19 cellular contexts compared by ENCODE assay signal in genomic region chr16:81595676-81596292, GRCh38.
DNase-seq lines count a peak whose midpoint lies in the region; ATAC-seq and TF ChIP-seq lines count a peak whose summit lies in the region.
"Had no signal": no experiment of that assay in that cellular context is flagged by ENCODE, and none has a peak within 500 bp of the region (broad histone marks: within the 10 kb centered on the region; RNA-seq: fewer than 3 reads in every experiment).

No MANE protein-coding gene starts in this region.

- H3K4me3 Mint-ChIP-seq in CD4-positive, alpha-beta T cell = no peak overlapping the region
- H3K4me3 Mint-ChIP-seq in Caco-2 (ENCODE audit: unreplicated experiment) = no peak overlapping the region
- H3K4me3 Mint-ChIP-seq: activated naive CD4-positive, alpha-beta T cell treated with anti-CD3 and anti-CD28 coated beads, Interleukin-2, amount 10 ng/mL, durations not matched to agents 7 days and 5 days; brain had no signal

- BruUV-seq in Caco-2 (replicated peaks; lab: Mats Ljungman, UMichigan) = no TSS peak

- no peak overlapping the region for H3K27ac ChIP-seq in CD4-positive, alpha-beta T cell (ENCODE audit: low read depth, low read length)
- H3K27ac ChIP-seq: BLaER1, pancreas, WERI-Rb-1 had no signal

- H3K9me3 ChIP-seq in CD4-positive, alpha-beta T cell (ENCODE audit: control insufficient read depth, low read length) = no peaks in the 10 kb centered on the region
- no peaks in the 10 kb centered on the region for H3K9me3 ChIP-seq in Caco-2
- H3K9me3 ChIP-seq: BLaER1, pancreas had no signal

- POLR2A ChIA-PET in CD4-positive, alpha-beta T cell (lab: Charles Lee) = no interaction called here
- POLR2A ChIA-PET in Caco-2 (lab: Charles Lee) = no interaction called here

- H3K4me3 ChIP-seq in Caco-2 (ENCODE audit: low read depth, low read length) = no peak overlapping the region
- H3K4me3 ChIP-seq in astrocyte of the spinal cord (ENCODE audit: low read depth, low read length) = no peak overlapping the region
- H3K4me3 ChIP-seq: BLaER1, pancreas had no signal

- in situ Hi-C loops in astrocyte of the spinal cord (cut with HindIII; ENCODE audit: low sequenced_read_pairs) = no loop called here

- no peaks in the 10 kb centered on the region for H3K36me3 ChIP-seq in Caco-2 (ENCODE audit: control insufficient read depth, insufficient read depth, low read length)
- H3K36me3 ChIP-seq: pancreas, WERI-Rb-1 had no signal

- no peak for DNase-seq in CD4-positive, alpha-beta T cell
- DNase-seq in Caco-2 = no peak
- DNase-seq in astrocyte of the spinal cord (ENCODE audit: low read depth, low spot score) = peak; percentile 19
- peak; percentile 46 to 52 for DNase-seq in lung microvascular endothelial cell (ENCODE audit: low read depth in 2 of 2)
- no peak for DNase-seq in NOMO-1 treated with dmso at 0.1 percent for 144 hours (lab: John Stamatoyannopoulos, UW; ENCODE audit: unreplicated experiment)
- no peak for DNase-seq in NCI-H82 (lab: John Stamatoyannopoulos, UW)
- DNase-seq: activated naive CD4-positive, alpha-beta T cell treated with anti-CD3 and anti-CD28 coated beads, Interleukin-2, amount 10 ng/mL, durations not matched to agents 7 days and 5 days; DMS79; glutamatergic neuron; left ventricle myocardium superior; NCI-H524 treated with DMSO at 0.1 percent for 48 hours; pancreas; stimulated activated CD4-positive, alpha-beta T cell treated with anti-CD3 and anti-CD28 coated beads, Interleukin-4, amount 100 ng/mL, for 1 hour; WERI-Rb-1 had no signal

- ATAC-seq in CD4-positive, alpha-beta T cell (ENCODE audit: poor library complexity) = peak; percentile 24
- ATAC-seq in GM21515 (IDR thresholded peaks at IDR 0.05; ENCODE audit: unreplicated experiment) = no peak
- ATAC-seq: esophagus mucosa, left ventricle myocardium superior, pancreas, Right ventricle myocardium inferior had no signal

- no peaks in the 10 kb centered on the region for H3K27me3 Mint-ChIP-seq in CD4-positive, alpha-beta T cell
- H3K27me3 Mint-ChIP-seq in Caco-2 (ENCODE audit: insufficient read depth, unreplicated experiment) = no peaks in the 10 kb centered on the region
- H3K27me3 Mint-ChIP-seq: activated naive CD4-positive, alpha-beta T cell treated with anti-CD3 and anti-CD28 coated beads, Interleukin-2, amount 10 ng/mL, durations not matched to agents 7 days and 5 days; brain had no signal

- H3K4me1 ChIP-seq in Caco-2 = peaks cover 51% of the 10 kb centered on the region

- H3K27ac Mint-ChIP-seq in CD4-positive, alpha-beta T cell = no peak overlapping the region
- peak overlapping the region; percentile 22 for H3K27ac Mint-ChIP-seq in Caco-2 (ENCODE audit: unreplicated experiment)
- H3K27ac Mint-ChIP-seq: activated naive CD4-positive, alpha-beta T cell treated with anti-CD3 and anti-CD28 coated beads, Interleukin-2, amount 10 ng/mL, durations not matched to agents 7 days and 5 days; brain had no signal

- H3K36me3 Mint-ChIP-seq in CD4-positive, alpha-beta T cell (ENCODE audit: low read depth) = no peaks in the 10 kb centered on the region
- peaks cover 46% of the 10 kb centered on the region for H3K36me3 Mint-ChIP-seq in Caco-2 (ENCODE audit: insufficient read depth, unreplicated experiment)
- H3K36me3 Mint-ChIP-seq: activated naive CD4-positive, alpha-beta T cell treated with anti-CD3 and anti-CD28 coated beads, Interleukin-2, amount 10 ng/mL, durations not matched to agents 7 days and 5 days had no signal

- H3K9me3 Mint-ChIP-seq in CD4-positive, alpha-beta T cell = no peaks in the 10 kb centered on the region
- no peaks in the 10 kb centered on the region for H3K9me3 Mint-ChIP-seq in Caco-2 (ENCODE audit: unreplicated experiment)
- H3K9me3 Mint-ChIP-seq: activated naive CD4-positive, alpha-beta T cell treated with anti-CD3 and anti-CD28 coated beads, Interleukin-2, amount 10 ng/mL, durations not matched to agents 7 days and 5 days; brain had no signal

- H3K27me3 ChIP-seq in CD4-positive, alpha-beta T cell (ENCODE audit: control insufficient read depth, insufficient read depth, low read length) = no peaks in the 10 kb centered on the region
- H3K27me3 ChIP-seq in Caco-2 (replicated peaks; ENCODE audit: control insufficient read depth, insufficient read depth, low read length) = no peaks in the 10 kb centered on the region
- H3K27me3 ChIP-seq: BLaER1, pancreas had no signal

- TF ChIP-seq CTCF in CD4-positive, alpha-beta T cell (IDR thresholded peaks at IDR 0.05) = no peak
- TF ChIP-seq CTCF in Caco-2 (IDR thresholded peaks at IDR 0.05; ENCODE audit: insufficient read depth in 1 of 2, low read depth in 1 of 2, low read length in 1 of 2, severe bottlenecking in 1 of 2, unreplicated experiment in 1 of 2) = no peak
- no peak for TF ChIP-seq CTCF in astrocyte of the spinal cord (IDR thresholded peaks at IDR 0.05; ENCODE audit: low read depth, low read length)

- CTCF ChIA-PET in CD4-positive, alpha-beta T cell (lab: Charles Lee) = no interaction called here
- CTCF ChIA-PET in Caco-2 (lab: Charles Lee) = interaction anchor here (0.6 kb wide), 1 partner anchor 675 kb away, joined by 5 read pairs; no protein-coding TSS in a partner anchor

- H3K4me1 Mint-ChIP-seq in CD4-positive, alpha-beta T cell (ENCODE audit: low read depth) = peaks cover 34% of the 10 kb centered on the region
- H3K4me1 Mint-ChIP-seq in Caco-2 (ENCODE audit: low read depth, unreplicated experiment) = peaks cover 55% of the 10 kb centered on the region
- H3K4me1 Mint-ChIP-seq: activated naive CD4-positive, alpha-beta T cell treated with anti-CD3 and anti-CD28 coated beads, Interleukin-2, amount 10 ng/mL, durations not matched to agents 7 days and 5 days had no signal

- intact Hi-C loops in CD4-positive, alpha-beta T cell (cut with DNase I, micrococcal nuclease) = no loop called here
- intact Hi-C loops in Caco-2 (cut with micrococcal nuclease; ENCODE audit: unreplicated experiment) = no loop called here

Comparison
In these comparisons a context has a peak if more than half of its experiments do, and no peak if none do; other contexts are left out.
1. DNase-seq: peak in astrocyte of the spinal cord (single experiment) and lung microvascular endothelial cell (2 of 2); none in CD4-positive, alpha-beta T cell (0 of 10), Caco-2 (0 of 2), NOMO-1 treated with dmso at 0.1 percent for 144 hours (single experiment) and NCI-H82 (single experiment).